ENCODE assay signal across 36 cellular contexts in genomic region chr5:41112486-41113455, GRCh38. TPM values are rescaled to one million over a fixed set of nuclear protein-coding genes. Genes with fewer than 3 reads are reported as not detected.
DNase-seq lines count a peak whose midpoint lies in the region; ATAC-seq, FAIRE-seq and TF ChIP-seq lines count a peak whose summit lies in the region.
"Had no signal": no experiment of that assay in that cellular context is flagged by ENCODE, and none has a peak within 500 bp of the region (broad histone marks: within the 10 kb centered on the region; RNA-seq: fewer than 3 reads in every experiment).

No MANE protein-coding gene starts in this region.

- CTCF ChIA-PET in BJ (lab: Yijun Ruan, JAX) = no interaction called here
- CTCF ChIA-PET in HEK293T (lab: Yijun Ruan, JAX) = no interaction called here
- CTCF ChIA-PET in activated CD8-positive, alpha-beta T cell treated with anti-CD3 and anti-CD28 coated beads for 36 hours (lab: Charles Lee) = no interaction called here

- H3K4me3 Mint-ChIP-seq in activated CD8-positive, alpha-beta T cell treated with anti-CD3 and anti-CD28 coated beads for 36 hours = no peak overlapping the region
- H3K4me3 Mint-ChIP-seq: activated naive CD4-positive, alpha-beta T cell treated with anti-CD3 and anti-CD28 coated beads, Interleukin-2, amount 10 ng/mL, durations not matched to agents 7 days and 5 days; CD4-positive, alpha-beta T cell; natural killer cell treated with Interleukin-12 subunit alpha and Interleukin-12 subunit beta and Interleukin-15 and Interleukin-18, amount 100 ng/mL, for 72 hours; stimulated activated memory B cell treated with anti-CD40 and anti-IgM and Interleukin-4, amounts not matched to agents 10 μg/mL and 1 μg/mL and 100 μg/mL, for 72 hours; T-helper 17 cell had no signal

- H3K4me2 ChIP-seq in trophoblast cell (ENCODE audit: low read length) = no peak overlapping the region
- H3K4me2 ChIP-seq: PC-9 had no signal

- no peaks in the 10 kb centered on the region for H3K79me1 ChIP-seq in trophoblast cell (ENCODE audit: low read length)

- intact Hi-C loops in activated CD8-positive, alpha-beta T cell treated with anti-CD3 and anti-CD28 coated beads for 36 hours (cut with micrococcal nuclease) = no loop called here

- H3K4ac ChIP-seq in trophoblast cell (ENCODE audit: low read depth, low read length) = no peak overlapping the region

- H3K9me3 ChIP-seq in trophoblast cell (ENCODE audit: insufficient read depth, low read depth, low read length) = no peaks in the 10 kb centered on the region
- H3K9me3 ChIP-seq: colonic mucosa, gastrocnemius medialis, psoas muscle had no signal

- no peaks in the 10 kb centered on the region for H3K9me3 Mint-ChIP-seq in activated CD8-positive, alpha-beta T cell treated with anti-CD3 and anti-CD28 coated beads for 36 hours
- H3K9me3 Mint-ChIP-seq: activated naive CD4-positive, alpha-beta T cell treated with anti-CD3 and anti-CD28 coated beads, Interleukin-2, amount 10 ng/mL, durations not matched to agents 7 days and 5 days; stimulated activated memory B cell treated with anti-CD40 and anti-IgM and Interleukin-4, amounts not matched to agents 10 μg/mL and 1 μg/mL and 100 μg/mL, for 72 hours had no signal

- no peak overlapping the region for H3K23ac ChIP-seq in trophoblast cell (ENCODE audit: low read length)

- no peak overlapping the region for H2BK120ac ChIP-seq in trophoblast cell (ENCODE audit: insufficient read depth, low read length, poor library complexity)

- no peak for TF ChIP-seq CTCF in BJ (IDR thresholded peaks at IDR 0.05; ENCODE audit: insufficient read depth, low read depth, low read length)
- TF ChIP-seq CTCF in activated CD8-positive, alpha-beta T cell treated with anti-CD3 and anti-CD28 coated beads for 36 hours (IDR thresholded peaks at IDR 0.05) = no peak

- H3K27me3 ChIP-seq in BJ (ENCODE audit: control insufficient read depth, insufficient read depth, low read length) = no peaks in the 10 kb centered on the region
- H3K27me3 ChIP-seq in trophoblast cell (ENCODE audit: insufficient read depth, low read length) = no peaks in the 10 kb centered on the region
- H3K27me3 ChIP-seq: colonic mucosa, gastrocnemius medialis had no signal

- no peak for ATAC-seq in HG03457 (IDR thresholded peaks at IDR 0.05; ENCODE audit: unreplicated experiment)
- no peak for ATAC-seq in activated CD8-positive, alpha-beta T cell treated with anti-CD3 and anti-CD28 coated beads for 36 hours
- ATAC-seq: gastrocnemius medialis; left cardiac atrium; natural killer cell treated with Interleukin-12 subunit alpha and Interleukin-12 subunit beta and Interleukin-15 and Interleukin-18, amount 100 ng/mL, for 72 hours; psoas muscle; T-helper 17 cell had no signal

- H3K18ac ChIP-seq in trophoblast cell (ENCODE audit: low read length) = no peak overlapping the region

- no peaks in the 10 kb centered on the region for H3K4me1 ChIP-seq in trophoblast cell (ENCODE audit: control insufficient read depth in 1 of 2, insufficient read depth in 2 of 2, low read length in 2 of 2)
- H3K4me1 ChIP-seq: colonic mucosa, gastrocnemius medialis, psoas muscle had no signal

- H2AK5ac ChIP-seq in trophoblast cell (ENCODE audit: low read length) = no peak overlapping the region

- FAIRE-seq in HTR-8/SVneo (lab: Jason Lieb, UNC) = peak; percentile 83
- FAIRE-seq: GM19239, H54 had no signal

- H3K27ac ChIP-seq in trophoblast cell (ENCODE audit: low read depth, low read length) = no peak overlapping the region
- H3K27ac ChIP-seq: colonic mucosa, gastrocnemius medialis, PC-9, psoas muscle had no signal

- H3K14ac ChIP-seq in trophoblast cell (ENCODE audit: low read length) = no peak overlapping the region

- H3K36me3 ChIP-seq in BJ (ENCODE audit: control insufficient read depth, insufficient read depth, low read length) (no peaks in the 10 kb centered on the region), trophoblast cell (ENCODE audit: control insufficient read depth in 1 of 2, insufficient read depth in 2 of 2, low read length in 2 of 2) (no peaks in the 10 kb centered on the region)
- H3K36me3 ChIP-seq: colonic mucosa, gastrocnemius medialis had no signal

- H4K12ac ChIP-seq in trophoblast cell (ENCODE audit: low read depth, low read length) = no peak overlapping the region

- POLR2A ChIA-PET in BJ (lab: Charles Lee) (no interaction called here), HEK293T (lab: Yijun Ruan, JAX) (no interaction called here)
- POLR2A ChIA-PET in activated CD8-positive, alpha-beta T cell treated with anti-CD3 and anti-CD28 coated beads for 36 hours (lab: Charles Lee) = no interaction called here

- H3K4me1 Mint-ChIP-seq in activated CD8-positive, alpha-beta T cell treated with anti-CD3 and anti-CD28 coated beads for 36 hours (ENCODE audit: low read depth) = no peaks in the 10 kb centered on the region
- H3K4me1 Mint-ChIP-seq: activated naive CD4-positive, alpha-beta T cell treated with anti-CD3 and anti-CD28 coated beads, Interleukin-2, amount 10 ng/mL, durations not matched to agents 7 days and 5 days; stimulated activated memory B cell treated with anti-CD40 and anti-IgM and Interleukin-4, amounts not matched to agents 10 μg/mL and 1 μg/mL and 100 μg/mL, for 72 hours; T-helper 17 cell had no signal

- no CpG with 5 or more reads among the region's 2 CpGs for WGBS in trophoblast cell (ENCODE audit: extremely low coverage, insufficient coverage, insufficient read length)

- H3K9ac ChIP-seq in trophoblast cell (ENCODE audit: low read length) = no peak overlapping the region

- peak; percentile 9 for DNase-seq in BJ (ENCODE audit: low read depth)
- DNase-seq in HTR-8/SVneo (ENCODE audit: insufficient read length, low spot score) = no peak
- peak; percentile 66 for DNase-seq in fibroblast of gingiva (ENCODE audit: low read depth)
- peak; percentile 83 to 92 for DNase-seq in trophoblast cell
- DNase-seq in GM19238 (ENCODE audit: insufficient read length, low spot score) = no peak
- DNase-seq in HEK293T (ENCODE audit: extremely low spot score) = no peak
- DNase-seq in activated CD8-positive, alpha-beta T cell treated with anti-CD3 and anti-CD28 coated beads for 36 hours = no peak
- DNase-seq: activated CD4-positive, alpha-beta T cell treated with anti-CD3 and anti-CD28 coated beads, Interleukin-2, amount 50 U/mL, for 48 hours; activated naive CD4-positive, alpha-beta T cell treated with anti-CD3 and anti-CD28 coated beads, Interleukin-2, amount 10 ng/mL, durations not matched to agents 7 days and 5 days; amygdala; CD4-positive, alpha-beta T cell; colonic mucosa; DND-41; effector CD4-positive, alpha-beta T cell; gastrocnemius medialis; hippocampal formation; Kasumi-1; left cardiac atrium; mammary epithelial cell; NCI-H1436; NCI-H2081; NCI-H226; NCI-H526 treated with DMSO at 0.1 percent for 48 hours; occipital lobe; PC-9; psoas muscle; SHP77; T-helper 17 cell had no signal

- no peaks in the 10 kb centered on the region for H3K36me3 Mint-ChIP-seq in activated CD8-positive, alpha-beta T cell treated with anti-CD3 and anti-CD28 coated beads for 36 hours (ENCODE audit: low read depth)
- H3K36me3 Mint-ChIP-seq: activated naive CD4-positive, alpha-beta T cell treated with anti-CD3 and anti-CD28 coated beads, Interleukin-2, amount 10 ng/mL, durations not matched to agents 7 days and 5 days; natural killer cell treated with Interleukin-12 subunit alpha and Interleukin-12 subunit beta and Interleukin-15 and Interleukin-18, amount 100 ng/mL, for 72 hours; stimulated activated memory B cell treated with anti-CD40 and anti-IgM and Interleukin-4, amounts not matched to agents 10 μg/mL and 1 μg/mL and 100 μg/mL, for 72 hours had no signal

- no peak overlapping the region for H2BK12ac ChIP-seq in trophoblast cell (ENCODE audit: low read length)

- H2AFZ ChIP-seq in trophoblast cell (ENCODE audit: insufficient read depth, low read length, poor library complexity) = no peak overlapping the region
- H2AFZ ChIP-seq: PC-9 had no signal

- no peaks in the 10 kb centered on the region for H3K27me3 Mint-ChIP-seq in activated CD8-positive, alpha-beta T cell treated with anti-CD3 and anti-CD28 coated beads for 36 hours
- H3K27me3 Mint-ChIP-seq: activated naive CD4-positive, alpha-beta T cell treated with anti-CD3 and anti-CD28 coated beads, Interleukin-2, amount 10 ng/mL, durations not matched to agents 7 days and 5 days; CD4-positive, alpha-beta T cell; natural killer cell treated with Interleukin-12 subunit alpha and Interleukin-12 subunit beta and Interleukin-15 and Interleukin-18, amount 100 ng/mL, for 72 hours; stimulated activated memory B cell treated with anti-CD40 and anti-IgM and Interleukin-4, amounts not matched to agents 10 μg/mL and 1 μg/mL and 100 μg/mL, for 72 hours; T-helper 17 cell had no signal

- H3K79me2 ChIP-seq in trophoblast cell (ENCODE audit: control insufficient read depth, insufficient read depth, low read length, poor library complexity) = no peaks in the 10 kb centered on the region

- H4K8ac ChIP-seq in trophoblast cell (ENCODE audit: low read depth, low read length) = no peak overlapping the region

- no peak overlapping the region for H3K4me3 ChIP-seq in BJ (ENCODE audit: low read depth, low read length)
- no peak overlapping the region for H3K4me3 ChIP-seq in trophoblast cell (ENCODE audit: low read depth, low read length)
- H3K4me3 ChIP-seq: colonic mucosa, gastrocnemius medialis, PC-9, psoas muscle had no signal

- no peak overlapping the region for H4K91ac ChIP-seq in trophoblast cell (ENCODE audit: low read depth, low read length)

- H2BK5ac ChIP-seq in trophoblast cell (ENCODE audit: low read depth, low read length, poor library complexity) = no peak overlapping the region

- no peak overlapping the region for H3K27ac Mint-ChIP-seq in activated CD8-positive, alpha-beta T cell treated with anti-CD3 and anti-CD28 coated beads for 36 hours
- H3K27ac Mint-ChIP-seq: activated naive CD4-positive, alpha-beta T cell treated with anti-CD3 and anti-CD28 coated beads, Interleukin-2, amount 10 ng/mL, durations not matched to agents 7 days and 5 days; CD4-positive, alpha-beta T cell; natural killer cell treated with Interleukin-12 subunit alpha and Interleukin-12 subunit beta and Interleukin-15 and Interleukin-18, amount 100 ng/mL, for 72 hours; stimulated activated memory B cell treated with anti-CD40 and anti-IgM and Interleukin-4, amounts not matched to agents 10 μg/mL and 1 μg/mL and 100 μg/mL, for 72 hours; T-helper 17 cell had no signal

TF ChIP-seq in HEK293T, 16 proteins besides CTCF, POLR2A, EP300 and RAD21 (continues in another document):
- TF ChIP-seq PKNOX1 (IDR thresholded peaks at IDR 0.05) = no peak
- no peak for TF ChIP-seq NFRKB (IDR thresholded peaks at IDR 0.05)

RNA-seq across cellular contexts. Expression of gene MROH2B, which starts 41.6 kb away (rescaled TPM):
- polyA plus RNA-seq in BJ (2011; rRNA removed) = not detected in 2 replicates
- polyA minus RNA-seq in BJ (2011; rRNA and poly(A)+ RNA removed) = not detected in 2 replicates
- polyA plus RNA-seq in trophoblast cell (2013) = not detected in 2 replicates
- not detected for total RNA-seq in activated CD8-positive, alpha-beta T cell treated with anti-CD3 and anti-CD28 coated beads for 36 hours
- total RNA-seq: CD4-positive, alpha-beta T cell; colonic mucosa; gastrocnemius medialis; left cardiac atrium; mammary epithelial cell; mucosa of gallbladder; natural killer cell treated with Interleukin-12 subunit alpha and Interleukin-12 subunit beta and Interleukin-15 and Interleukin-18, amount 100 ng/mL, for 72 hours; occipital lobe; PC-9; psoas muscle; skeletal muscle tissue; T-helper 17 cell; ureter had no signal
- polyA plus RNA-seq: mammary epithelial cell, psoas muscle had no signal

Comparison
In these comparisons a context has a peak if more than half of its experiments do, and no peak if none do; other contexts are left out.
1. DNase-seq: peak in BJ (single experiment), fibroblast of gingiva (single experiment) and trophoblast cell (2 of 2); none in HTR-8/SVneo (single experiment), GM19238 (single experiment), HEK293T (single experiment) and activated CD8-positive, alpha-beta T cell treated with anti-CD3 and anti-CD28 coated beads for 36 hours (single experiment).